In the genomic region with DNA sequence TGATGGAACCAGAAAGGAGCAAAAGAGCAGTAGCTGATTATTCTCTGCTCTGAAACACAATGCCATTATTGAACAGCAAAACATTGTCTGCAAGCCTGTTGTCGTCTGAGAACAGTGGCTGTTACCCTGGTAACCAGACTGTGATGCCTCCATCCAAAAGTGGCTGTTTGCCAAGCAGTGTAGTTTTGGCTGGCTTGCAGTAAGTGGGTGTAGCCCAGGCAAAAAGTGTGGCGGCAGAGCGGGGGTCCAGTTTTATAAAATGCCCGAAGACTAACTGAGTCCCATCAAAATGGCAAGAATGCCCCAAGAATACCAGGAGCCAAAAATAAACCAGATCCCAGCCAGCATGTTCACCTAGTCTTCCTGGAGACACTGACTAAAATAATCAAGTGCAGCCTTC, we compare ENCODE assay signal across 14 cellular contexts. TPM values are rescaled to one million over a fixed set of nuclear protein-coding genes. Genes with fewer than 3 reads are reported as not detected.
DNase-seq lines count a peak whose midpoint lies in the region; ATAC-seq lines count a peak whose summit lies in the region.
"Had no signal": no experiment of that assay in that cellular context is flagged by ENCODE, and none has a peak within 500 bp of the region (broad histone marks: within the 10 kb centered on the region; RNA-seq: fewer than 3 reads in every experiment).

No MANE protein-coding gene starts in this region.

- peak; percentile 15 for DNase-seq in DMS53 (lab: John Stamatoyannopoulos, UW)
- no peak for DNase-seq in DMS53 treated with DMSO at 0.1 percent for 48 hours (lab: John Stamatoyannopoulos, UW; ENCODE audit: unreplicated experiment)
- peak; percentile 5 to 13 for DNase-seq in NCI-H524 (lab: John Stamatoyannopoulos, UW)
- peak; percentile 29 for DNase-seq in dermis blood vessel endothelial cell
- DNase-seq in posterior cingulate gyrus = peak in 7 of 10 donors; percentile 24 to 89 (median 54)
- DNase-seq in SW 1271 (lab: John Stamatoyannopoulos, UW) = no peak
- no peak for DNase-seq in glomerular visceral epithelial cell (ENCODE audit: extremely low spot score)
- DNase-seq: KG1, mesendoderm, NCI-H526 treated with DMSO at 0.1 percent for 48 hours, T1000 had no signal

- intact Hi-C loops in posterior cingulate gyrus (cut with DNase I) = no loop called here

- no peak for ATAC-seq in HG02763 (IDR thresholded peaks at IDR 0.05; ENCODE audit: unreplicated experiment)

RNA-seq across cellular contexts. Expression of gene PLP1, which starts 2.5 kb away (rescaled TPM):
- total RNA-seq in dermis blood vessel endothelial cell = 0.28 TPM in 1 of 2 replicates, not detected in the other
- total RNA-seq: A172, bronchial epithelial cell had no signal

RNA-seq across cellular contexts. Expression of gene RAB9B, which starts 52.9 kb away (rescaled TPM):
- 0.56 and 0.68 TPM in 2 replicates for total RNA-seq in dermis blood vessel endothelial cell
- total RNA-seq: bronchial epithelial cell had no signal

Comparison
In these comparisons a context has a peak if more than half of its experiments do, and no peak if none do; other contexts are left out.
1. DNase-seq: peak in DMS53 (single experiment), NCI-H524 (2 of 2), dermis blood vessel endothelial cell (single experiment) and posterior cingulate gyrus (7 of 10); none in DMS53 treated with DMSO at 0.1 percent for 48 hours (single experiment), SW 1271 (0 of 2) and glomerular visceral epithelial cell (single experiment).